In the genomic region with DNA sequence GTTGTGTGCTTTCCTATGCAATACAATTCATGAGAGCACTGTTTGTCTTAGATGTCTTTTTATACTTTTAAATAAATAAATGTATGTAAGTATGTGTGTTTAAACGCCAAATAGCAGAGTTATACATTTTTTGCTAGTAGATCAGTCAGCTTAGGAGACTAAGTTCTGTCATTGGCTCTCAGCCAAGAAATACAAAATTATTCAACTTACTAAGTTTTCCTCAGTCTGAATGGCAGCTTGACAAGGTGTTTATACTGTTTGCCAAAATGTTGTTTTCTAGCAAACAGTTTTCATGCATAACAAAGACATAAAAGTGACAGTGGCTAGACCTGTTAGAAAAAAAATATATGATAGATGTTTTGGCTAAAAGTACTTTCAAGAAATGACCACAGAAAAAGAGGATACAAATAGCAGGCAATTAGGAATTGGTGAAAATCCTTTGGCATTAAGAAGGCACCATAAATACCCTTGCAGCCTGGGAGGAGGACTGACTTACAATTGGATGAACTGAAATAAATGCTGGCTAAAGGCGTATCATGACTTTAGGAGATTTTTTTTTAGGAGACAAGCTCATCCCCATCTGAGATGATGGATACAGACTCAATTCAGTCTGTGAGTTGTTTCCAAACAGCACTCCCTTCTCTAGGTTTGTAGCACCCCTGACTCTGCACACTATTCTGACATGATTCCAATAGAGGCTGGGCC, we compare ENCODE assay signal across 18 cellular contexts. TPM values are rescaled to one million over a fixed set of nuclear protein-coding genes. Genes with fewer than 3 reads are reported as not detected.
DNase-seq lines count a peak whose midpoint lies in the region; ATAC-seq and TF ChIP-seq lines count a peak whose summit lies in the region.
"Had no signal": no experiment of that assay in that cellular context is flagged by ENCODE, and none has a peak within 500 bp of the region (broad histone marks: within the 10 kb centered on the region; RNA-seq: fewer than 3 reads in every experiment).

No MANE protein-coding gene starts in this region.

- no peak overlapping the region for H3K4me3 Mint-ChIP-seq in MCF 10A (ENCODE audit: unreplicated experiment)

- dilution Hi-C loops in mammary epithelial cell (cut with HindIII; ENCODE audit: low sequenced_read_pairs), result loop anchor here (25.0 kb wide), 1 partner anchor 282 kb away; no protein-coding TSS in a partner anchor

- no peaks in the 10 kb centered on the region for H3K27me3 ChIP-seq in mammary epithelial cell (ENCODE audit: insufficient read depth, low read length)

- no peaks in the 10 kb centered on the region for H3K27me3 Mint-ChIP-seq in MCF 10A (ENCODE audit: insufficient read depth, unreplicated experiment)

- H3K4me1 ChIP-seq in mammary epithelial cell (ENCODE audit: insufficient read depth, low read length), result no peaks in the 10 kb centered on the region

- DNase-seq in MCF 10A (ENCODE audit: unreplicated experiment) (peak; percentile 23), mammary epithelial cell (no peak), cardiac fibroblast (ENCODE audit: low read depth in 2 of 2) (peak; percentile 33 to 73), iris pigment epithelial cell (ENCODE audit: low read depth) (peak; percentile 45), 8988T (no peak)
- DNase-seq in activated CD4-positive, alpha-beta T cell treated with anti-CD3 and anti-CD28 coated beads, Interleukin-2, amount 50 U/mL, for 48 hours, result no peak
- DNase-seq: C1 segment of cervical spinal cord, H7, Kasumi-1, NCI-H1417, NCI-H1930, NCI-H2171, NCI-H774, Right ventricle myocardium superior had no signal

- H3K9me3 Mint-ChIP-seq in MCF 10A (ENCODE audit: unreplicated experiment), result no peaks in the 10 kb centered on the region

- no peaks in the 10 kb centered on the region for H3K9me3 ChIP-seq in mammary epithelial cell (replicated peaks; ENCODE audit: insufficient read depth, low read length)

- peaks cover 5% of the 10 kb centered on the region for H3K4me1 Mint-ChIP-seq in MCF 10A (ENCODE audit: insufficient read depth, unreplicated experiment)

- H4K20me1 ChIP-seq in mammary epithelial cell (ENCODE audit: insufficient read depth, low read length), result no peaks in the 10 kb centered on the region

- H2AFZ ChIP-seq in mammary epithelial cell (ENCODE audit: low read depth, low read length), result no peak overlapping the region

- WGBS in mammary epithelial cell (ENCODE audit: low coverage, missing lambda C conversion rate), result 50% methylated on average over 2 of the region's 2 CpGs

- TF ChIP-seq CTCF in MCF 10A (IDR thresholded peaks at IDR 0.05; ENCODE audit: unreplicated experiment), result no peak
- TF ChIP-seq CTCF in mammary epithelial cell (conservative IDR thresholded peaks at IDR 0.05 in 1 of 2, IDR thresholded peaks at IDR 0.05 in 1 of 2; ENCODE audit: extremely low read depth in 1 of 2, insufficient read depth in 1 of 2, low read depth in 1 of 2, low read length in 2 of 2), result no peak
- no peak for TF ChIP-seq CTCF in cardiac fibroblast (IDR thresholded peaks at IDR 0.05; ENCODE audit: low read depth, low read length)

- BruUV-seq in MCF 10A (replicated peaks; lab: Mats Ljungman, UMichigan), result no TSS peak
- no TSS peak for BruUV-seq in mammary epithelial cell (replicated peaks; lab: Mats Ljungman, UMichigan)

- H3K36me3 Mint-ChIP-seq in MCF 10A (ENCODE audit: insufficient read depth, unreplicated experiment), result peaks cover 6% of the 10 kb centered on the region

- CTCF ChIA-PET in MCF 10A (lab: Yijun Ruan, JAX) (interaction anchor here (0.5 to 1.0 kb wide), 2 partner anchors 18 to 520 kb away, joined by 3 read pairs; no protein-coding TSS in a partner anchor), mammary epithelial cell (lab: Charles Lee; ENCODE audit: low non-redundant PET) (no interaction called here)

- POLR2A ChIA-PET in MCF 10A (lab: Yijun Ruan, JAX), result interaction anchor here (0.7 kb wide), 1 partner anchor 271 kb away, joined by 3 read pairs; no protein-coding TSS in a partner anchor

- H3K4me3 ChIP-seq in mammary epithelial cell (replicated peaks in 1 of 3; ENCODE audit: insufficient read depth in 1 of 3, low read depth in 2 of 3, low read length in 3 of 3) (no peak overlapping the region), cardiac fibroblast (replicated peaks in 1 of 2; ENCODE audit: low read depth in 2 of 2, low read length in 2 of 2) (no peak overlapping the region)

- H3K4me2 ChIP-seq in mammary epithelial cell (ENCODE audit: insufficient read depth, low read depth, low read length), result no peak overlapping the region

- H3K27ac Mint-ChIP-seq in MCF 10A (ENCODE audit: low read depth, unreplicated experiment), result no peak overlapping the region

- no peak overlapping the region for H3K27ac ChIP-seq in mammary epithelial cell (ENCODE audit: insufficient read depth, low read depth, low read length)

- in situ Hi-C loops in mammary epithelial cell (cut with MboI; ENCODE audit: low sequenced_read_pairs in 2 of 2), result no loop called here

- H3K79me2 ChIP-seq in mammary epithelial cell (ENCODE audit: insufficient read depth, low read length), result no peaks in the 10 kb centered on the region

- ATAC-seq in GM18498 (IDR thresholded peaks at IDR 0.05; ENCODE audit: unreplicated experiment) (no peak), GM21723 (IDR thresholded peaks at IDR 0.05; ENCODE audit: unreplicated experiment) (no peak)

- no peaks in the 10 kb centered on the region for H3K36me3 ChIP-seq in mammary epithelial cell (ENCODE audit: insufficient read depth, low read length)

- intact Hi-C loops in MCF 10A (cut with micrococcal nuclease) (no loop called here), mammary epithelial cell (cut with micrococcal nuclease) (no loop called here)

- H3K9ac ChIP-seq in mammary epithelial cell (ENCODE audit: insufficient read depth, low read length), result no peak overlapping the region

RNA-seq across cellular contexts. Expression of gene TICAM2, which starts 7.8 kb away (rescaled TPM):
- 3.7 and 8.3 TPM in 2 replicates for total RNA-seq in MCF 10A (2022)
- under 1 TPM; 0.83 to 0.96 TPM for total RNA-seq in mammary epithelial cell
- 0.23 TPM for polyA plus RNA-seq in mammary epithelial cell
- polyA minus RNA-seq in mammary epithelial cell, result not detected
- total RNA-seq: G401, H7, NCI-H460 had no signal

RNA-seq across cellular contexts. Expression of gene TMED7, which starts 31.3 kb away (rescaled TPM):
- total RNA-seq in MCF 10A (2022) (96.1 and 115 TPM in 2 replicates), mammary epithelial cell (100 to 1,000 TPM in 1 of 2 donors, 10 to 100 TPM in 1; 95.6 to 132 TPM)
- polyA plus RNA-seq in mammary epithelial cell, result 43.6 TPM
- 51.4 TPM for polyA minus RNA-seq in mammary epithelial cell

RNA-seq across cellular contexts. Expression of gene FEM1C, which starts 49.9 kb away (rescaled TPM):
- 10.3 and 12.2 TPM in 2 replicates for total RNA-seq in MCF 10A (2022)
- total RNA-seq in mammary epithelial cell, result 10 to 100 TPM; 15.1 to 15.2 TPM
- 7.3 TPM for polyA plus RNA-seq in mammary epithelial cell
- polyA minus RNA-seq in mammary epithelial cell, result 18.1 TPM

Comparison
In these comparisons a context has a peak if more than half of its experiments do, and no peak if none do; other contexts are left out.
1. DNase-seq: peak in MCF 10A (single experiment), cardiac fibroblast (2 of 2) and iris pigment epithelial cell (single experiment); none in mammary epithelial cell (single experiment), 8988T (single experiment) and activated CD4-positive, alpha-beta T cell treated with anti-CD3 and anti-CD28 coated beads, Interleukin-2, amount 50 U/mL, for 48 hours (0 of 2).